1 cellular context compared by ENCODE assay signal in the genomic region with DNA sequence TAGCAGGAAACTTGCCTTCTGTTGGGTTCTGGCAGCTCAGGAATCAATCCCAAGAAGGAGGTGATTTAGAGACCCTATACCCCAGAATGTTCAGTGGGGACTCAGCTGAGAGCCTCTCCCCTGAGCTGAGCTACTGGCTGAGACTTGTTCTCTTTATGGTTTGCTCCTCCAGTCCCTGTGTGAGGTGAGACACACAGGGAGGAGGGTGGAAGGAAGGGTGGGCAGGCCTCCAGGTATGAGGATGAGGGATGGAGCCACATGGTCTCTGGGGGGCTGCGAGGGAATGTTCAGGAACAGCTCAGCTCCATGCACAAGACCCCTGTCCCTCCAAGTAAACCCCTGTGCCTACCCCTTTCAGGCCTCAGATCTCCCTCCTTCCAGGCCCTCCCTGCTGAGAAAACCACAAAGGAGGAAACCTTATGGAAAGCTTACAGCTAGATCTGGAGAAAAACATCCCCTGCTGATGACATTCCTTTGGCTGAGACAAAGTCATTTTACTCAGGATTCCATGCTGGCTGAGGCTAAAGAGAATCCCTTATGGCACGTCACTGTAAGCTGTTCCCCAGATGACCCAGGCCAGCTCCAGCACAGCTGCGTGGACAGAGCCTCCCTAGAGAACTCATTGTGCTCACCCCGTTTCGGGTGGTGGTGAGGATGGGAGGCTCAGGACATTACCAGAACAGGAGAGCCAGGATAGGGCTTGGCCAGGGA.
TF ChIP-seq lines count a peak whose summit lies in the region.

No MANE protein-coding gene starts in this region.

TF ChIP-seq in GM12878, 131 proteins besides CTCF, POLR2A, EP300 and RAD21:
- TF ChIP-seq, protein P1, sequence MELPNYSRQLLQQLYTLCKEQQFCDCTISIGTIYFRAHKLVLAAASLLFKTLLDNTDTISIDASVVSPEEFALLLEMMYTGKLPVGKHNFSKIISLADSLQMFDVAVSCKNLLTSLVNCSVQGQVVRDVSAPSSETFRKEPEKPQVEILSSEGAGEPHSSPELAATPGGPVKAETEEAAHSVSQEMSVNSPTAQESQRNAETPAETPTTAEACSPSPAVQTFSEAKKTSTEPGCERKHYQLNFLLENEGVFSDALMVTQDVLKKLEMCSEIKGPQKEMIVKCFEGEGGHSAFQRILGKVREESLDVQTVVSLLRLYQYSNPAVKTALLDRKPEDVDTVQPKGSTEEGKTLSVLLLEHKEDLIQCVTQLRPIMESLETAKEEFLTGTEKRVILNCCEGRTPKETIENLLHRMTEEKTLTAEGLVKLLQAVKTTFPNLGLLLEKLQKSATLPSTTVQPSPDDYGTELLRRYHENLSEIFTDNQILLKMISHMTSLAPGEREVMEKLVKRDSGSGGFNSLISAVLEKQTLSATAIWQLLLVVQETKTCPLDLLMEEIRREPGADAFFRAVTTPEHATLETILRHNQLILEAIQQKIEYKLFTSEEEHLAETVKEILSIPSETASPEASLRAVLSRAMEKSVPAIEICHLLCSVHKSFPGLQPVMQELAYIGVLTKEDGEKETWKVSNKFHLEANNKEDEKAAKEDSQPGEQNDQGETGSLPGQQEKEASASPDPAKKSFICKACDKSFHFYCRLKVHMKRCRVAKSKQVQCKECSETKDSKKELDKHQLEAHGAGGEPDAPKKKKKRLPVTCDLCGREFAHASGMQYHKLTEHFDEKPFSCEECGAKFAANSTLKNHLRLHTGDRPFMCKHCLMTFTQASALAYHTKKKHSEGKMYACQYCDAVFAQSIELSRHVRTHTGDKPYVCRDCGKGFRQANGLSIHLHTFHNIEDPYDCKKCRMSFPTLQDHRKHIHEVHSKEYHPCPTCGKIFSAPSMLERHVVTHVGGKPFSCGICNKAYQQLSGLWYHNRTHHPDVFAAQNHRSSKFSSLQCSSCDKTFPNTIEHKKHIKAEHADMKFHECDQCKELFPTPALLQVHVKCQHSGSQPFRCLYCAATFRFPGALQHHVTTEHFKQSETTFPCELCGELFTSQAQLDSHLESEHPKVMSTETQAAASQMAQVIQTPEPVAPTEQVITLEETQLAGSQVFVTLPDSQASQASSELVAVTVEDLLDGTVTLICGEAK (IDR thresholded peaks at IDR 0.05; ENCODE audit: borderline replicate concordance) = no peak
